In genomic region chr6:4210619-4211419, GRCh38 we compare ENCODE assay signal across 8 cellular contexts.
DNase-seq lines count a peak whose midpoint lies in the region; ATAC-seq and TF ChIP-seq lines count a peak whose summit lies in the region.

No MANE protein-coding gene starts in this region.

- in situ Hi-C loops in GM13977 (cut with MboI; ENCODE audit: low pct_unique_long_range_greater_than_20kb, low sequenced_read_pairs, unreplicated experiment) = no loop called here
- in situ Hi-C loops in astrocyte of the cerebellum (cut with HindIII; ENCODE audit: low sequenced_read_pairs) = no loop called here

- H3K4me3 ChIP-seq in astrocyte of the cerebellum (ENCODE audit: low read depth, low read length) = no peak overlapping the region
- no peak overlapping the region for H3K4me3 ChIP-seq in iPS DF 6.9 (ENCODE audit: low read length)

- DNase-seq in A172 (ENCODE audit: low spot score) (peak; percentile 61), GM13977 (ENCODE audit: low spot score) (peak; percentile 53), T-helper 2 cell (peak in 3 of 5 experiments; percentile 24 to 60 (median 55)), astrocyte of the cerebellum (ENCODE audit: low read depth) (peak; percentile 28), iPS DF 6.9 (ENCODE audit: low read depth, low spot score) (peak; percentile 61)
- DNase-seq in stimulated activated CD4-positive, alpha-beta T cell treated with anti-CD3 and anti-CD28 coated beads, Interleukin-12 subunit alpha, Interleukin-12 subunit beta, amount 100 ng/mL, for 48 hours (ENCODE audit: low read depth in 2 of 3, low spot score in 1 of 3) = peak; percentile 42 to 71 (median 47)

- peaks cover 5% of the 10 kb centered on the region for H3K36me3 Mint-ChIP-seq in IgD-negative memory B cell

- H3K4me1 ChIP-seq in iPS DF 6.9 (ENCODE audit: control insufficient read depth, insufficient read depth, low read length) = peaks cover 1% of the 10 kb centered on the region; the same call in 1 of the 2 replicates

- no peaks in the 10 kb centered on the region; the same call in 1 of the 2 replicates for H3K27me3 ChIP-seq in iPS DF 6.9 (ENCODE audit: control insufficient read depth, insufficient read depth, low read length)

- peaks cover 25 to 28% (median 26%) of the 10 kb centered on the region in 3 donors for H3K4me1 Mint-ChIP-seq in IgD-negative memory B cell

- peak; percentile 75 for TF ChIP-seq CTCF in GM13977 (IDR thresholded peaks at IDR 0.05; ENCODE audit: extremely low read depth, insufficient read depth, missing control alignments)
- peak; percentile 77 for TF ChIP-seq CTCF in astrocyte of the cerebellum (IDR thresholded peaks at IDR 0.05; ENCODE audit: low read depth, low read length, missing control alignments)

- H3K27ac Mint-ChIP-seq in IgD-negative memory B cell = peak overlapping the region in 1 of 3 donors; percentile 42

- H3K27ac ChIP-seq in iPS DF 6.9 (ENCODE audit: low read length) = no peak overlapping the region

- no peaks in the 10 kb centered on the region for H3K36me3 ChIP-seq in iPS DF 6.9 (ENCODE audit: control insufficient read depth, insufficient read depth, low read length)

- H3K27me3 Mint-ChIP-seq in IgD-negative memory B cell = peaks cover 2% of the 10 kb centered on the region

- ATAC-seq in GM18873 (IDR thresholded peaks at IDR 0.05; ENCODE audit: low FRiP score, unreplicated experiment) = no peak

- H3K9me3 Mint-ChIP-seq in IgD-negative memory B cell = peaks cover 5 to 24% (median 17%) of the 10 kb centered on the region in 3 donors

- WGBS in iPS DF 6.9 (ENCODE audit: insufficient coverage, insufficient read length) = no CpG with 5 or more reads among the region's 5 CpGs

- H3K9me3 ChIP-seq in iPS DF 6.9 (ENCODE audit: control insufficient read depth, insufficient read depth, low read length) = 0 out of 2 replicates have a peak, but pooled peaks cover 2% of the 10 kb centered on the region

- H3K4me3 Mint-ChIP-seq in IgD-negative memory B cell = peak overlapping the region in 3 of 4 donors; percentile 4 to 77 (median 34)
